In the genomic region with DNA sequence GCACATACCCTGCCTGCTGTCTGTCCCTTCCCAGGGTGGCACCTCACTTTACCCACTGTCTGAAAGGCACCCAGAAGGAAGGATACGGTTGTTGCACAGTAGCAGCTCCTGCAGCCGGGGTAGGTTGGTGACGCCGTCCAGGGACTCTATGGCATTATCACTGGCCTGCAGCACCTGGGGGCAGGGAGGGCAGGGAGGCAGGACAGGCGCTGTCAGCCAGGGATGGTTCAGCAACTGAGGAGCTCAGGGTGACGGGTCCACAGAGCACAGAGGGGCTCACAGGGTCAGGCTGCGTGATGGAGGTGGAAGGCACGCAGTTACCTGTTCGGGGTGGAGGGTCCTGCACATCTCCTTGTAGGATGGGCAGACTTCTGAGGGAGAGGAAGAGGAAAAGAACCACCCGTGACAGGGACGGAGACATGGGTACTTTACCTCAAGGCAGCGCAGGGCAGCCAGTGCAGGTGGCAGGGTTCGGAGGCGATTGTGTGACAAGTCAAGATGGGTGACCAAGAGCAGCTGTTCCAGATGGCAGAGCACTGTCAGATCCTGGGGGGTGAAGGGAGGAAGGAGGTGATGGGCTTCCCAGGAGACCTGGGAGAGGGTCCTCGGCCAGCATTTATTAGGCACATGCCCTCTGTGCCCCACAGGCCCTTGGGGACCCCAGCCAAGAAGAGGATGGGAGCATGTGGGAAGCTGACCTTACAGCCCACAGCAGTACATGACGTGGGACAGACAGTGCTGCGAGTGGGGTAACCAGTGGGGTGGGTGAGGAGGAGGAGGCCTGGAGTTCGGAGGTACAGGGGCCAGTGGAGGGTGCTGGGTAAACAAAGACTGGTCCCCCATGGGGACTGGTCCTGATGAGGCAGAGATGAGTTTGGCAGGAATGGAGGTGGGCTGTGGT, we compare ENCODE assay signal across 13 cellular contexts.
"Had no signal": no experiment of that assay in that cellular context is flagged by ENCODE, and none has a peak within 500 bp of the region (broad histone marks: within the 10 kb centered on the region; RNA-seq: fewer than 3 reads in every experiment).

No MANE protein-coding gene starts in this region.

- DNase-seq: activated gamma-delta T cell; activated T-cell treated with anti-CD3 and anti-CD28 coated beads, Interleukin-2, amount 50 U/mL, for 1 hour; foreskin keratinocyte; head of caudate nucleus; left ventricle myocardium inferior; mesendoderm; retina; stimulated activated CD4-positive, alpha-beta T cell treated with anti-CD3 and anti-CD28 coated beads, Interleukin-4, amount 100 ng/mL, for 1 hour; stimulated activated CD8-positive, alpha-beta memory T cell treated with anti-CD3 and anti-CD28 coated beads, Interleukin-4, amount 100 ng/mL, for 48 hours; stomach; T-helper 2 cell had no signal

- ATAC-seq: foreskin keratinocyte had no signal

- H3K9me3 Mint-ChIP-seq: brain; central memory CD8-positive, alpha-beta T cell had no signal

- H3K4me3 Mint-ChIP-seq: central memory CD8-positive, alpha-beta T cell had no signal

- H3K27me3 Mint-ChIP-seq: central memory CD8-positive, alpha-beta T cell had no signal
